In the genomic region with DNA sequence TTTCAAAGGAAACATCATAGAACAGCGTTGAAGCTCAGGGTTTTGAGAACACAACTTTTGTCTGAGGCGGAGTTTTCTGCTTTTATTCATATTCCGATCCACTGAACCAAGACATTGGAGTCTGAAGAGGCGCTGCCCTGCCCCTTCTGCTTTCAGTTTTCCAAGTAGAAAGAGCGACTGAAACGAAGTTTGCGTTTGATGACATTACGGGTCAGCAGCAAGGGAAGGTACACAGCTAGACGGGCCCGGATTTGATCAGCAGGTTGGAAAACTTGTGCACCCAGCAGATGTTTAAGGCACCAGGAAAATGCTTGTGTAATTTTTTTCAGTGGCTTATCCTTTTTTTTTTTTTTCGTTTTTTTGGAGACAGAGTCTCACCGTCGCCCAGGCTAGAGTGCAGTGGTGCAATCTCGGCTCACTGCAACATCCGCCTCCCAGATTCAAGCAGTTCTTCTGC, we compare ENCODE assay signal across 10 cellular contexts. TPM values are rescaled to one million over a fixed set of nuclear protein-coding genes. Genes with fewer than 3 reads are reported as not detected.
A peak's percentile ranks its signal among the peaks of the same experiment; 100 is the strongest.
DNase-seq lines count a peak whose midpoint lies in the region; ATAC-seq, FAIRE-seq and TF ChIP-seq lines count a peak whose summit lies in the region.
"Had no signal": no experiment of that assay in that cellular context is flagged by ENCODE, and none has a peak within 500 bp of the region (broad histone marks: within the 10 kb centered on the region; RNA-seq: fewer than 3 reads in every experiment).

No MANE protein-coding gene starts in this region.

- peaks cover 89% of the 10 kb centered on the region for H3K79me2 ChIP-seq in astrocyte (ENCODE audit: insufficient read depth, low read length)

- H3K4me3 ChIP-seq in astrocyte (ENCODE audit: insufficient read depth, low read depth, low read length) = no peak overlapping the region
- no peak overlapping the region for H3K4me3 ChIP-seq in lower lobe of right lung

- H2AFZ ChIP-seq in astrocyte (ENCODE audit: low read depth, low read length) = no peak overlapping the region

- TF ChIP-seq CTCF in astrocyte (IDR thresholded peaks at IDR 0.05; ENCODE audit: insufficient read depth, low read depth, low read length) = no peak
- TF ChIP-seq CTCF in lower lobe of right lung (IDR thresholded peaks at IDR 0.05) = no peak

- H3K27me3 Mint-ChIP-seq in activated CD4-positive, alpha-beta T cell treated with anti-CD3 and anti-CD28 coated beads, Interleukin-2, amount 10 ng/mL, durations not matched to agents 24 days and 14 days = no peaks in the 10 kb centered on the region
- H3K27me3 Mint-ChIP-seq in astrocyte (ENCODE audit: low read depth, unreplicated experiment) = no peaks in the 10 kb centered on the region

- intact Hi-C loops in activated CD4-positive, alpha-beta T cell treated with anti-CD3 and anti-CD28 coated beads, Interleukin-2, amount 10 ng/mL, durations not matched to agents 24 days and 14 days (cut with micrococcal nuclease) = loop anchor here (1.0 to 10.0 kb wide), 4 partner anchors 40 to 232 kb away; no protein-coding TSS in a partner anchor
- intact Hi-C loops in lower lobe of right lung (cut with DNase I) = no loop called here

- H3K27ac Mint-ChIP-seq in activated CD4-positive, alpha-beta T cell treated with anti-CD3 and anti-CD28 coated beads, Interleukin-2, amount 10 ng/mL, durations not matched to agents 24 days and 14 days = peak overlapping the region; percentile 96
- peak overlapping the region; percentile 98 for H3K27ac Mint-ChIP-seq in astrocyte (ENCODE audit: unreplicated experiment)

- H3K4me1 Mint-ChIP-seq in activated CD4-positive, alpha-beta T cell treated with anti-CD3 and anti-CD28 coated beads, Interleukin-2, amount 10 ng/mL, durations not matched to agents 24 days and 14 days = peaks cover 36% of the 10 kb centered on the region
- H3K4me1 Mint-ChIP-seq in astrocyte (ENCODE audit: low read depth, unreplicated experiment) = peaks cover 40% of the 10 kb centered on the region

- peaks cover 19% of the 10 kb centered on the region for H3K36me3 Mint-ChIP-seq in activated CD4-positive, alpha-beta T cell treated with anti-CD3 and anti-CD28 coated beads, Interleukin-2, amount 10 ng/mL, durations not matched to agents 24 days and 14 days (ENCODE audit: low read depth)
- H3K36me3 Mint-ChIP-seq in astrocyte (ENCODE audit: low read depth, unreplicated experiment) = peaks cover 12% of the 10 kb centered on the region

- no peaks in the 10 kb centered on the region for H3K36me3 ChIP-seq in astrocyte (ENCODE audit: insufficient read depth, low read length)
- peaks cover 12% of the 10 kb centered on the region for H3K36me3 ChIP-seq in lower lobe of right lung

- no peaks in the 10 kb centered on the region for H3K27me3 ChIP-seq in astrocyte (ENCODE audit: insufficient read depth, low read length)
- H3K27me3 ChIP-seq in lower lobe of right lung (ENCODE audit: low read depth) = no peaks in the 10 kb centered on the region

- peak overlapping the region; percentile 86 for H3K9ac ChIP-seq in astrocyte (ENCODE audit: low read length)

- peak overlapping the region; percentile 80 for H3K4me2 ChIP-seq in astrocyte (ENCODE audit: low read length)

- H3K9me3 Mint-ChIP-seq in activated CD4-positive, alpha-beta T cell treated with anti-CD3 and anti-CD28 coated beads, Interleukin-2, amount 10 ng/mL, durations not matched to agents 24 days and 14 days = no peaks in the 10 kb centered on the region
- H3K9me3 Mint-ChIP-seq in astrocyte (ENCODE audit: unreplicated experiment) = no peaks in the 10 kb centered on the region

- peaks cover 43% of the 10 kb centered on the region for H4K20me1 ChIP-seq in astrocyte (ENCODE audit: insufficient read depth, low read length)

- H3K4me1 ChIP-seq in astrocyte (ENCODE audit: insufficient read depth, low read length) (peaks cover 40% of the 10 kb centered on the region), lower lobe of right lung (peaks cover 59% of the 10 kb centered on the region)

- ATAC-seq in lower lobe of right lung = no peak

- peak overlapping the region; percentile 81 for H3K4me3 Mint-ChIP-seq in activated CD4-positive, alpha-beta T cell treated with anti-CD3 and anti-CD28 coated beads, Interleukin-2, amount 10 ng/mL, durations not matched to agents 24 days and 14 days
- H3K4me3 Mint-ChIP-seq in astrocyte (ENCODE audit: unreplicated experiment) = peak overlapping the region; percentile 68

- H3K9me3 ChIP-seq in astrocyte (ENCODE audit: insufficient read depth, low read depth, low read length) (no peaks in the 10 kb centered on the region), lower lobe of right lung (no peaks in the 10 kb centered on the region)

- FAIRE-seq in astrocyte (lab: Jason Lieb, UNC) = no peak
- FAIRE-seq: endometrium had no signal

- H3K27ac ChIP-seq in astrocyte (ENCODE audit: low read depth, low read length) = peak overlapping the region; percentile 98
- H3K27ac ChIP-seq in lower lobe of right lung = peak overlapping the region; percentile 86
- peak overlapping the region; percentile 47 for H3K27ac ChIP-seq in temporal lobe (ENCODE audit: low read depth, low read length)

- DNase-seq in activated CD4-positive, alpha-beta T cell treated with anti-CD3 and anti-CD28 coated beads, Interleukin-2, amount 10 ng/mL, durations not matched to agents 24 days and 14 days = no peak
- no peak for DNase-seq in activated CD4-positive, alpha-beta T cell treated with anti-CD3 and anti-CD28 coated beads, Interleukin-2, amount 50 U/mL, for 1 hour
- DNase-seq in astrocyte (ENCODE audit: low read depth) (no peak), lower lobe of right lung (no peak), globus pallidus (ENCODE audit: low spot score) (no peak), DMS153 treated with DMSO at 0.1 percent for 48 hours (lab: John Stamatoyannopoulos, UW; ENCODE audit: unreplicated experiment) (no peak), HuH-7 (ENCODE audit: low spot score) (no peak)
- DNase-seq: NCI-H526 treated with DMSO at 0.1 percent for 48 hours had no signal

RNA-seq across cellular contexts. Expression of gene SUN1, which starts 0.7 kb away (rescaled TPM):
- total RNA-seq in activated CD4-positive, alpha-beta T cell treated with anti-CD3 and anti-CD28 coated beads, Interleukin-2, amount 10 ng/mL, durations not matched to agents 24 days and 14 days = 85.8 and 90.3 TPM in 2 replicates
- total RNA-seq in astrocyte (109 and 121 TPM in 2 replicates), lower lobe of right lung (111 TPM), temporal lobe (97.9 TPM)

RNA-seq across cellular contexts. Expression of gene GET4, which starts 43.4 kb away (rescaled TPM):
- total RNA-seq in activated CD4-positive, alpha-beta T cell treated with anti-CD3 and anti-CD28 coated beads, Interleukin-2, amount 10 ng/mL, durations not matched to agents 24 days and 14 days = 35.8 and 41.0 TPM in 2 replicates
- 32.1 and 43.0 TPM in 2 replicates for total RNA-seq in astrocyte
- 31.7 TPM for total RNA-seq in lower lobe of right lung
- total RNA-seq in temporal lobe = 17.7 TPM

Comparison
In these comparisons a context has a peak if more than half of its experiments do, and no peak if none do; other contexts are left out.
1. H3K27ac ChIP-seq: peak in every context shown above with its lines; median percentile 98 in astrocyte; 86 in lower lobe of right lung; 47 in temporal lobe.